16 cellular contexts compared by ENCODE assay signal in the genomic region with DNA sequence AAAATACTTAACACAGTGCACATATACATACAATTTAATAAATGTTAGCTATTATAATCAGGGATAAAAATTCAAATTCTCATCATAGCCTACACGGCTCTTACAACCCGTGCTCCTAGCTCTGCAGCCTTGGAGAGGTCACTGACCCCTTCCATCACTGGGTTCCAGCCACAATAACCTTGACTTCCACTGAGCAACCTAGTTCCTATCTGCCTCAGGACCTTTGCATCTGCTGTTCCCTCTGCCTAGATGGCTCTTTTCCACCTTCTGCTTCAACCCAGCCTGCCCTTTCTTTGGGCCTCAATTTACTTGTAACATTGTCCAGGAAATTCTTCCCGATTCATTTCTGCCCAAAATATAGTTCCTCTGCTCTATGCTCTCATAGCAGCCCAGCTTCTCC. TPM values are rescaled to one million over a fixed set of nuclear protein-coding genes. Genes with fewer than 3 reads are reported as not detected.
DNase-seq lines count a peak whose midpoint lies in the region; ATAC-seq, FAIRE-seq and TF ChIP-seq lines count a peak whose summit lies in the region.
"Had no signal": no experiment of that assay in that cellular context is flagged by ENCODE, and none has a peak within 500 bp of the region (broad histone marks: within the 10 kb centered on the region; RNA-seq: fewer than 3 reads in every experiment).

No MANE protein-coding gene starts in this region.

- H3K56ac ChIP-seq in H9 (ENCODE audit: insufficient read length, low read depth, low read length): no peak overlapping the region

- BruUV-seq in GM12878 (replicated peaks; lab: Mats Ljungman, UMichigan): no TSS peak

- no peaks in the 10 kb centered on the region for H3K36me3 Mint-ChIP-seq in CD4-positive, alpha-beta T cell (ENCODE audit: low read depth)
- H3K36me3 Mint-ChIP-seq in H9 (ENCODE audit: insufficient read depth in 1 of 3, low read depth in 3 of 3) (no peaks in the 10 kb centered on the region), natural killer cell (no peaks in the 10 kb centered on the region)

- H3K4me2 ChIP-seq in H9 (ENCODE audit: insufficient read depth, insufficient read length, low read length) (no peak overlapping the region), GM12878 (ENCODE audit: control insufficient read depth, insufficient read depth) (peak overlapping the region; percentile 45)

- H3K4ac ChIP-seq in H9 (ENCODE audit: low read depth, low read length): no peak overlapping the region

- in situ Hi-C loops in GM12878 (cut with MboI): no loop called here

- RAD21 ChIA-PET in GM12878 (lab: Charles Lee; ENCODE audit: unreplicated experiment): interaction anchor here (1.2 to 1.8 kb wide), 3 partner anchors 9 to 228 kb away, joined by 3 to 4 read pairs (median 4); a partner anchor contains a TSS

- no peak for DNase-seq in CD4-positive, alpha-beta T cell
- DNase-seq in H9 (no peak), GM12878 (ENCODE audit: low read depth, low spot score) (no peak), natural killer cell (no peak), erythroblast (lab: John Stamatoyannopoulos, UW) (no peak)
- no peak for DNase-seq in central memory CD4-positive, alpha-beta T cell
- DNase-seq: cerebellar nuclear complex; GDM1; IMR-90; NCI-H524 treated with DMSO at 0.1 percent for 48 hours; stimulated activated CD4-positive, alpha-beta T cell treated with anti-CD3 and anti-CD28 coated beads, Interleukin-2, amount 100 ng/mL, for 48 hours had no signal

- TF ChIP-seq POLR2A in GM12878 (IDR thresholded peaks at IDR 0.05; ENCODE audit: low read depth, low read length) (no peak), erythroblast (IDR thresholded peaks at IDR 0.05; ENCODE audit: low read length) (no peak)

- SMC1A ChIA-PET in GM12878 (lab: Charles Lee; ENCODE audit: uncharacterized antibody, unreplicated experiment): interaction anchor here (1.4 to 1.9 kb wide), 2 partner anchors 9 to 46 kb away, joined by 3 to 7 read pairs; a partner anchor contains a TSS

- FAIRE-seq in GM12878 (lab: Jason Lieb, UNC): no peak

- no peak overlapping the region for H3K4me3 ChIP-seq in GM12878

- no peaks in the 10 kb centered on the region for H4K20me1 ChIP-seq in H9 (ENCODE audit: control insufficient read depth, insufficient read depth, insufficient read length)
- no peaks in the 10 kb centered on the region for H4K20me1 ChIP-seq in GM12878 (ENCODE audit: control insufficient read depth, insufficient read depth)

- H4K8ac ChIP-seq in H9 (replicated peaks; ENCODE audit: insufficient read length, low read depth, low read length): no peak overlapping the region

- H3K79me1 ChIP-seq in H9 (ENCODE audit: insufficient read depth, low read depth, low read length, poor library complexity, severe bottlenecking): no peaks in the 10 kb centered on the region

- H3K9me3 Mint-ChIP-seq in CD4-positive, alpha-beta T cell: no peaks in the 10 kb centered on the region
- H3K9me3 Mint-ChIP-seq in H9 (no peaks in the 10 kb centered on the region; a peak in 1 of 5 replicates), natural killer cell (no peaks in the 10 kb centered on the region)

- no peak for TF ChIP-seq CTCF in CD4-positive, alpha-beta T cell (IDR thresholded peaks at IDR 0.05)
- no peak for TF ChIP-seq CTCF in H9 (conservative IDR thresholded peaks at IDR 0.05)
- no peak for TF ChIP-seq CTCF in GM12878 (IDR thresholded peaks at IDR 0.05 in 2 of 3, conservative IDR thresholded peaks at IDR 0.05 in 1 of 3; ENCODE audit: control insufficient read depth in 2 of 3, extremely low read depth in 1 of 3, insufficient read depth in 1 of 3, low read depth in 3 of 3, low read length in 3 of 3)
- no peak for TF ChIP-seq CTCF in natural killer cell (IDR thresholded peaks at IDR 0.05)

- H3K27me3 Mint-ChIP-seq in CD4-positive, alpha-beta T cell: peaks cover 34% of the 10 kb centered on the region
- H3K27me3 Mint-ChIP-seq in H9 (ENCODE audit: low read depth) (peaks cover 51% of the 10 kb centered on the region), natural killer cell (ENCODE audit: low read depth in 2 of 2) (peaks cover 30 to 44% of the 10 kb centered on the region in 2 donors)

- no peak overlapping the region for H2BK12ac ChIP-seq in H9 (ENCODE audit: insufficient read length, low read depth, low read length)

- TF ChIP-seq RAD21 in GM12878 (IDR thresholded peaks at IDR 0.05; ENCODE audit: insufficient read depth, low read depth, low read length): no peak

- no peak overlapping the region for H4K5ac ChIP-seq in H9 (ENCODE audit: insufficient read length, low read depth, low read length)

- intact Hi-C loops in CD4-positive, alpha-beta T cell (cut with DNase I, micrococcal nuclease): no loop called here
- intact Hi-C loops in GM12878 (cut with micrococcal nuclease; ENCODE audit: unreplicated experiment) (no loop called here), natural killer cell (cut with micrococcal nuclease) (no loop called here)

- H3K23me2 ChIP-seq in H9 (ENCODE audit: insufficient read length, low read depth, low read length, poor library complexity, severe bottlenecking): peaks cover 4% of the 10 kb centered on the region

- no peak overlapping the region for H2BK5ac ChIP-seq in H9 (ENCODE audit: insufficient read length, low read length)

- H2BK20ac ChIP-seq in H9 (ENCODE audit: low read depth, low read length, poor library complexity, severe bottlenecking): no peak overlapping the region

- no peak for TF ChIP-seq EP300 in GM12878 (IDR thresholded peaks at IDR 0.05; ENCODE audit: borderline replicate concordance in 1 of 2, control insufficient read depth in 1 of 2, low read depth in 2 of 2, low read length in 2 of 2)

- H2AFZ ChIP-seq in H9 (ENCODE audit: low read length) (no peak overlapping the region), GM12878 (ENCODE audit: control insufficient read depth, low read depth, low read length) (no peak overlapping the region)

- H4K91ac ChIP-seq in H9 (ENCODE audit: insufficient read length, low read depth, low read length): no peak overlapping the region

- no peak overlapping the region for H3K14ac ChIP-seq in H9 (ENCODE audit: insufficient read depth, low read length)

- H3K4me1 ChIP-seq in H9 (ENCODE audit: insufficient read depth, low read length) (peaks cover 2% of the 10 kb centered on the region; the same call in 1 of the 2 replicates), GM12878 (ENCODE audit: control insufficient read depth, insufficient read depth, low read length) (peaks cover 23% of the 10 kb centered on the region)

- no peak overlapping the region for H3K18ac ChIP-seq in H9 (ENCODE audit: insufficient read length, low read depth, low read length)

- H2BK120ac ChIP-seq in H9 (ENCODE audit: low read depth, low read length, poor library complexity, severe bottlenecking): no peak overlapping the region

- H3K9ac ChIP-seq in H9 (ENCODE audit: extremely low read depth, insufficient read length, low read length) (no peak overlapping the region), GM12878 (ENCODE audit: control insufficient read depth, insufficient read depth, low read length) (no peak overlapping the region; the same call in 1 of the 2 replicates)

- peaks cover 32% of the 10 kb centered on the region for H3K27me3 ChIP-seq in CD4-positive, alpha-beta T cell (ENCODE audit: control insufficient read depth, insufficient read depth, low read length)
- H3K27me3 ChIP-seq in H9 (ENCODE audit: insufficient read depth, low read length): no peaks in the 10 kb centered on the region; the same call in 1 of the 2 replicates
- H3K27me3 ChIP-seq in GM12878 (replicated peaks in 1 of 2; ENCODE audit: control insufficient read depth in 2 of 2, insufficient read depth in 2 of 2, low read length in 1 of 2): peaks cover 0 to 4% of the 10 kb centered on the region in 2 experiments; a peak in 1 of 4 replicates
- H3K27me3 ChIP-seq: ovary had no signal

- no peak overlapping the region for H2BK15ac ChIP-seq in H9 (ENCODE audit: low read depth, low read length)

- peaks cover 16% of the 10 kb centered on the region for H3K4me1 Mint-ChIP-seq in CD4-positive, alpha-beta T cell (ENCODE audit: low read depth)
- H3K4me1 Mint-ChIP-seq in H9 (peaks cover 20 to 24% of the 10 kb centered on the region in 2 experiments), natural killer cell (no peaks in the 10 kb centered on the region)

- no peak overlapping the region for H3K27ac ChIP-seq in CD4-positive, alpha-beta T cell (ENCODE audit: low read depth, low read length)
- H3K27ac ChIP-seq in H9 (ENCODE audit: insufficient read length, low read depth, low read length): no peak overlapping the region
- H3K27ac ChIP-seq in GM12878 (ENCODE audit: control insufficient read depth, insufficient read depth): no peak overlapping the region
- H3K27ac ChIP-seq: ovary, suprapubic skin had no signal

- H3T11ph ChIP-seq in H9 (ENCODE audit: low read length): no peak overlapping the region

- H3K27ac Mint-ChIP-seq in CD4-positive, alpha-beta T cell: no peak overlapping the region
- H3K27ac Mint-ChIP-seq in H9 (no peak overlapping the region), natural killer cell (no peak overlapping the region)
- H3K27ac Mint-ChIP-seq: activated CD4-positive, alpha-beta T cell treated with anti-CD3 and anti-CD28 coated beads for 36 hours had no signal

- POLR2A ChIA-PET in CD4-positive, alpha-beta T cell (lab: Charles Lee): interaction anchor here (1.2 to 2.1 kb wide), 3 partner anchors 8 to 54 kb away, joined by 3 to 20 read pairs (median 5); a partner anchor contains a TSS
- POLR2A ChIA-PET in GM12878 (lab: Charles Lee): no interaction called here

- H3K36me3 ChIP-seq in GM12878 (ENCODE audit: control insufficient read depth in 2 of 2, insufficient read depth in 2 of 2, low read length in 1 of 2): no peaks in the 10 kb centered on the region
- H3K36me3 ChIP-seq: ovary, suprapubic skin had no signal

- H2AK5ac ChIP-seq in H9 (ENCODE audit: insufficient read length, low read length): no peak overlapping the region

- H3K79me2 ChIP-seq in H9 (ENCODE audit: insufficient read depth, low read length) (no peaks in the 10 kb centered on the region), GM12878 (ENCODE audit: control insufficient read depth, insufficient read depth, low read length) (no peaks in the 10 kb centered on the region)

- peak overlapping the region; percentile 69 for H3K4me3 Mint-ChIP-seq in CD4-positive, alpha-beta T cell
- peak overlapping the region; percentile 8 to 42; a peak in 3 of 5 replicates for H3K4me3 Mint-ChIP-seq in H9
- H3K4me3 Mint-ChIP-seq in natural killer cell: peak overlapping the region; percentile 38
- H3K4me3 Mint-ChIP-seq: activated CD4-positive, alpha-beta T cell treated with anti-CD3 and anti-CD28 coated beads for 36 hours had no signal

- CTCF ChIA-PET in CD4-positive, alpha-beta T cell (lab: Charles Lee): interaction anchor here (1.0 to 2.5 kb wide), 5 partner anchors 35 to 250 kb away, joined by 3 to 6 read pairs (median 3); no protein-coding TSS in a partner anchor
- CTCF ChIA-PET in GM12878 (lab: Yijun Ruan, JAX): interaction anchor here (1.2 to 2.5 kb wide), 4 partner anchors 8 to 54 kb away, joined by 3 to 12 read pairs (median 7); a partner anchor contains a TSS

- no peak overlapping the region for H3K23ac ChIP-seq in H9 (ENCODE audit: insufficient read length, low read depth, low read length)

- no peak for ATAC-seq in CD4-positive, alpha-beta T cell (ENCODE audit: poor library complexity)
- ATAC-seq in GM12878: no peak
- ATAC-seq in natural killer cell: no peak
- no peak for ATAC-seq in HG02763 (IDR thresholded peaks at IDR 0.05; ENCODE audit: unreplicated experiment)
- no peak for ATAC-seq in HG02840 (IDR thresholded peaks at IDR 0.05; ENCODE audit: low FRiP score, unreplicated experiment)

- no CpG with 5 or more reads among the region's 3 CpGs for WGBS in H9 (ENCODE audit: extremely low coverage, insufficient read length, low lambda C conversion rate)
- WGBS in GM12878 (ENCODE audit: insufficient coverage, insufficient replicate concordance, low lambda C conversion rate, missing lambda C conversion rate): 95% methylated on average over 3 of the region's 3 CpGs

- H3K9me3 ChIP-seq in CD4-positive, alpha-beta T cell (ENCODE audit: control insufficient read depth, low read length): no peaks in the 10 kb centered on the region
- H3K9me3 ChIP-seq in H9 (ENCODE audit: control insufficient read depth, low read depth, low read length) (no peaks in the 10 kb centered on the region), GM12878 (replicated peaks; ENCODE audit: control insufficient read depth, insufficient read depth, low read length) (no peaks in the 10 kb centered on the region; the same call in 2 of the 3 replicates)
- H3K9me3 ChIP-seq: ovary, suprapubic skin had no signal

RNA-seq across cellular contexts. Expression of a gene that starts 8.9 kb away (rescaled TPM):
- 10 to 100 TPM; 60.0 to 61.1 TPM for total RNA-seq in CD4-positive, alpha-beta T cell
- total RNA-seq in H9 (2021) (72.7 and 75.3 TPM in 2 replicates), GM12878 (2014; rRNA removed) (58.1 and 60.3 TPM in 2 replicates), GM12878 (2014; rRNA removed; fragmentation: Illumina TruSeq; extraction: Trizol) (39.0 and 42.0 TPM in 2 replicates), GM12878 (2021) (62.9 and 63.2 TPM in 2 replicates), natural killer cell (100 to 1,000 TPM; 106 to 125 (median 115) TPM)
- total RNA-seq in GM12878 (2013; cell fraction: nucleolus; rRNA removed): 148 and 153 TPM in 2 replicates
- 31.0 TPM for polyA plus RNA-seq in GM12878 (2011; ENCODE audit: low read depth)
- polyA plus RNA-seq in GM12878 (2011; rRNA removed) (46.4 and 71.4 TPM in 2 replicates), GM12878 (2014; fragmentation: Illumina TruSeq; extraction: Trizol) (30.2 and 53.2 TPM in 2 replicates), GM12878 (2014; fragmentation: Nextera tagmentation; extraction: Ambion mirVana) (10 to 100 TPM; 18.9 to 21.4 TPM), GM12878 (2014; rRNA removed) (69.4 and 71.2 TPM in 2 replicates), GM12878 (2016; fragmentation: Nextera tagmentation; extraction: Ambion mirVana) (10 to 100 TPM; 37.8 to 37.9 TPM)
- polyA plus RNA-seq in GM12878 (2011; cell fraction: cytosol; rRNA removed): 84.2 and 98.9 TPM in 2 replicates
- 223 and 258 TPM in 2 replicates for polyA plus RNA-seq in GM12878 (2011; cell fraction: nucleus; rRNA removed)
- polyA plus RNA-seq in GM12878 (2012): 50.8 and 50.9 TPM in 2 replicates
- polyA minus RNA-seq in GM12878 (2011; rRNA and poly(A)+ RNA removed): 48.9 and 72.9 TPM in 2 replicates
- 19.4 and 27.2 TPM in 2 replicates for polyA minus RNA-seq in GM12878 (2011; cell fraction: cytosol; rRNA and poly(A)+ RNA removed)
- 43.5 and 49.6 TPM in 2 replicates for polyA minus RNA-seq in GM12878 (2011; cell fraction: nucleus; rRNA and poly(A)+ RNA removed)

RNA-seq across cellular contexts. Expression of a gene that starts 36.6 kb away (rescaled TPM):
- under 1 TPM in 1 of 2 experiments, not detected in 1; 0.17 TPM for total RNA-seq in CD4-positive, alpha-beta T cell
- 127 and 131 TPM in 2 replicates for total RNA-seq in H9 (2021)
- total RNA-seq in GM12878 (2013; cell fraction: nucleolus; rRNA removed): 0.15 and 1.3 TPM in 2 replicates
- total RNA-seq in GM12878 (2014; rRNA removed): 0.11 TPM in 1 of 2 replicates, not detected in the other
- not detected in 2 replicates for total RNA-seq in GM12878 (2014; rRNA removed; fragmentation: Illumina TruSeq; extraction: Trizol)
- 0.27 and 0.36 TPM in 2 replicates for total RNA-seq in GM12878 (2021)
- not detected for polyA plus RNA-seq in GM12878 (2011; ENCODE audit: low read depth)
- polyA plus RNA-seq in GM12878 (2011; rRNA removed): 0.07 TPM in 1 of 2 replicates, not detected in the other
- 0.12 TPM in 2 replicates for polyA plus RNA-seq in GM12878 (2011; cell fraction: cytosol; rRNA removed)
- polyA plus RNA-seq in GM12878 (2011; cell fraction: nucleus; rRNA removed): 0.10 and 0.12 TPM in 2 replicates
- 0.04 and 0.11 TPM in 2 replicates for polyA plus RNA-seq in GM12878 (2012)
- polyA plus RNA-seq in GM12878 (2014; fragmentation: Illumina TruSeq; extraction: Trizol): 0.16 TPM in 1 of 2 replicates, not detected in the other
- polyA plus RNA-seq in GM12878 (2014; fragmentation: Nextera tagmentation; extraction: Ambion mirVana): not detected
- polyA plus RNA-seq in GM12878 (2014; rRNA removed): 0.10 TPM in 1 of 2 replicates, not detected in the other
- polyA plus RNA-seq in GM12878 (2016; fragmentation: Nextera tagmentation; extraction: Ambion mirVana): under 1 TPM in 1 of 2 experiments, not detected in 1; 0.16 TPM
- polyA minus RNA-seq in GM12878 (2011; rRNA and poly(A)+ RNA removed): 0.26 and 0.73 TPM in 2 replicates
- polyA minus RNA-seq in GM12878 (2011; cell fraction: cytosol; rRNA and poly(A)+ RNA removed): not detected in 2 replicates
- not detected in 2 replicates for polyA minus RNA-seq in GM12878 (2011; cell fraction: nucleus; rRNA and poly(A)+ RNA removed)
- 10 to 100 TPM; 19.2 to 39.2 (median 32.1) TPM for total RNA-seq in natural killer cell
- total RNA-seq: activated CD4-positive, alpha-beta T cell treated with anti-CD3 and anti-CD28 coated beads for 36 hours had no signal

RNA-seq across cellular contexts. Expression of a gene that starts 43.2 kb away (rescaled TPM):
- total RNA-seq in CD4-positive, alpha-beta T cell: not detected
- total RNA-seq in H9 (2021) (not detected in 2 replicates), GM12878 (2014; rRNA removed) (0.06 TPM in 1 of 2 replicates, not detected in the other), GM12878 (2014; rRNA removed; fragmentation: Illumina TruSeq; extraction: Trizol) (not detected in 2 replicates), GM12878 (2021) (0.03 TPM in 1 of 2 replicates, not detected in the other), natural killer cell (under 1 TPM in 1 of 3 donors, not detected in 2; 0.05 TPM)
- not detected in 2 replicates for total RNA-seq in GM12878 (2013; cell fraction: nucleolus; rRNA removed)
- polyA plus RNA-seq in GM12878 (2011; ENCODE audit: low read depth): 0.16 TPM
- polyA plus RNA-seq in GM12878 (2011; rRNA removed) (0.10 TPM in 1 of 2 replicates, not detected in the other), GM12878 (2014; fragmentation: Illumina TruSeq; extraction: Trizol) (not detected in 2 replicates), GM12878 (2014; fragmentation: Nextera tagmentation; extraction: Ambion mirVana) (under 1 TPM in 1 of 2 experiments, not detected in 1; 0.05 TPM), GM12878 (2014; rRNA removed) (0.01 TPM in 1 of 2 replicates, not detected in the other), GM12878 (2016; fragmentation: Nextera tagmentation; extraction: Ambion mirVana) (under 1 TPM in 1 of 2 experiments, not detected in 1; 0.14 TPM)
- polyA plus RNA-seq in GM12878 (2011; cell fraction: cytosol; rRNA removed): 0.02 TPM in 1 of 2 replicates, not detected in the other
- 0.03 TPM in 1 of 2 replicates, not detected in the other for polyA plus RNA-seq in GM12878 (2011; cell fraction: nucleus; rRNA removed)
- polyA plus RNA-seq in GM12878 (2012): 0.11 and 0.18 TPM in 2 replicates
- not detected in 2 replicates for polyA minus RNA-seq in GM12878 (2011; rRNA and poly(A)+ RNA removed)
- polyA minus RNA-seq in GM12878 (2011; cell fraction: cytosol; rRNA and poly(A)+ RNA removed): not detected in 2 replicates
- not detected in 2 replicates for polyA minus RNA-seq in GM12878 (2011; cell fraction: nucleus; rRNA and poly(A)+ RNA removed)

RNA-seq across cellular contexts. Expression of a gene that starts 54.1 kb away (rescaled TPM):
- 10 to 100 TPM in 1 of 2 experiments, 1 to 10 TPM in 1; 8.9 to 10.7 TPM for total RNA-seq in CD4-positive, alpha-beta T cell
- total RNA-seq in H9 (2021) (19.5 and 20.1 TPM in 2 replicates), GM12878 (2014; rRNA removed) (19.7 and 30.8 TPM in 2 replicates), GM12878 (2014; rRNA removed; fragmentation: Illumina TruSeq; extraction: Trizol) (23.8 and 24.2 TPM in 2 replicates), GM12878 (2021) (19.7 and 26.7 TPM in 2 replicates), natural killer cell (10 to 100 TPM; 20.6 to 29.2 (median 21.3) TPM)
- 34.2 and 34.7 TPM in 2 replicates for total RNA-seq in GM12878 (2013; cell fraction: nucleolus; rRNA removed)
- polyA plus RNA-seq in GM12878 (2011; ENCODE audit: low read depth): 16.1 TPM
- polyA plus RNA-seq in GM12878 (2011; rRNA removed) (30.6 and 39.7 TPM in 2 replicates), GM12878 (2014; fragmentation: Illumina TruSeq; extraction: Trizol) (28.6 and 35.5 TPM in 2 replicates), GM12878 (2014; fragmentation: Nextera tagmentation; extraction: Ambion mirVana) (10 to 100 TPM; 28.1 to 34.4 TPM), GM12878 (2014; rRNA removed) (13.2 and 14.1 TPM in 2 replicates), GM12878 (2016; fragmentation: Nextera tagmentation; extraction: Ambion mirVana) (10 to 100 TPM; 35.2 to 41.8 TPM)
- polyA plus RNA-seq in GM12878 (2011; cell fraction: cytosol; rRNA removed): 18.9 and 21.4 TPM in 2 replicates
- 15.4 and 15.5 TPM in 2 replicates for polyA plus RNA-seq in GM12878 (2011; cell fraction: nucleus; rRNA removed)
- 15.4 and 19.5 TPM in 2 replicates for polyA plus RNA-seq in GM12878 (2012)
- 27.2 and 29.3 TPM in 2 replicates for polyA minus RNA-seq in GM12878 (2011; rRNA and poly(A)+ RNA removed)
- polyA minus RNA-seq in GM12878 (2011; cell fraction: cytosol; rRNA and poly(A)+ RNA removed): 8.7 and 11.3 TPM in 2 replicates
- polyA minus RNA-seq in GM12878 (2011; cell fraction: nucleus; rRNA and poly(A)+ RNA removed): 9.4 and 16.6 TPM in 2 replicates

Comparison
In these comparisons a context has a peak if more than half of its experiments do, and no peak if none do; other contexts are left out.
1. RNA of a gene that starts 36.6 kb away (total RNA-seq): 127 to 131 TPM in H9 and 19.2 to 39.2 TPM in natural killer cell; 0.17 TPM in CD4-positive, alpha-beta T cell and 0.11 to 1.3 TPM in GM12878; every median in the first group is over 4 times any median in the second.
2. Peak in every context shown above with its lines, with median percentiles within 50 percentile points of each other: H3K4me3 Mint-ChIP-seq.